In genomic region chr1:19311931-19312781, GRCh38 we compare ENCODE assay signal across 1 cellular context.
TF ChIP-seq lines count a peak whose summit lies in the region.

Gene AKR7A2 (minus strand): TSS chr1:19312144. CDS start chr1:19312124, 20 bp downstream.
Gene SLC66A1 (plus strand): TSS chr1:19312326. CDS start chr1:19317678, 5,352 bp downstream.

TF ChIP-seq in HepG2, 621 proteins besides CTCF, POLR2A, EP300 and RAD21 (continued from another document and continues in another):
- TF ChIP-seq E2F2 (CRISPR knock-in tag; IDR thresholded peaks at IDR 0.05; ENCODE audit: borderline replicate concordance), result no peak
- TF ChIP-seq DMTF1 (CRISPR knock-in tag; IDR thresholded peaks at IDR 0.05), result no peak
- TF ChIP-seq ZNF367 (CRISPR knock-in tag; IDR thresholded peaks at IDR 0.05; ENCODE audit: borderline replicate concordance), result peak; percentile 47; the same call in 1 of the 2 replicates
- TF ChIP-seq DPF2 (CRISPR knock-in tag; IDR thresholded peaks at IDR 0.05; ENCODE audit: borderline replicate concordance, low read depth), result 0 out of 2 replicates have a peak, but pooled peaks have one; percentile 49
- TF ChIP-seq ZFP36 (IDR thresholded peaks at IDR 0.05; ENCODE audit: borderline replicate concordance, low read depth, low read length, partially characterized antibody), result no peak
- TF ChIP-seq YEATS2 (CRISPR knock-in tag; IDR thresholded peaks at IDR 0.05; ENCODE audit: borderline replicate concordance), result peak; percentile 23; the same call in 1 of the 2 replicates
- no peak for TF ChIP-seq ATF7 (IDR thresholded peaks at IDR 0.05)
- no peak for TF ChIP-seq ATF7 (CRISPR knock-in tag; IDR thresholded peaks at IDR 0.05)
- TF ChIP-seq ATAD3A (CRISPR knock-in tag; IDR thresholded peaks at IDR 0.05), result no peak
- peak; percentile 27; the same call in 1 of the 2 replicates for TF ChIP-seq ELF1 (CRISPR knock-in tag; IDR thresholded peaks at IDR 0.05)
- no peak for TF ChIP-seq ZNF530 (CRISPR knock-in tag; IDR thresholded peaks at IDR 0.05; ENCODE audit: low read depth)
- no peak for TF ChIP-seq ZNF709 (CRISPR knock-in tag; IDR thresholded peaks at IDR 0.05)
- TF ChIP-seq MYNN (CRISPR knock-in tag; IDR thresholded peaks at IDR 0.05; ENCODE audit: low read depth), result no peak
- no peak for TF ChIP-seq ZNF552 (CRISPR knock-in tag; IDR thresholded peaks at IDR 0.05; ENCODE audit: borderline replicate concordance)
- peak; percentile 85 for TF ChIP-seq FOSL2 (CRISPR knock-in tag; IDR thresholded peaks at IDR 0.05)
- TF ChIP-seq LRRFIP1 (CRISPR knock-in tag; conservative IDR thresholded peaks at IDR 0.05), result no peak
- TF ChIP-seq FOXM1 (CRISPR knock-in tag; IDR thresholded peaks at IDR 0.05), result no peak
- TF ChIP-seq NFE2L2 (IDR thresholded peaks at IDR 0.05; ENCODE audit: low read length), result no peak
- TF ChIP-seq ZNF414 (CRISPR knock-in tag; IDR thresholded peaks at IDR 0.05), result 0 out of 2 replicates have a peak, but pooled peaks have one; percentile 34
- no peak for TF ChIP-seq SCMH1 (CRISPR knock-in tag; IDR thresholded peaks at IDR 0.05; ENCODE audit: borderline replicate concordance)
- TF ChIP-seq THYN1 (CRISPR knock-in tag; IDR thresholded peaks at IDR 0.05; ENCODE audit: borderline replicate concordance, low read depth), result no peak
- peak; percentile 66; the same call in 1 of the 2 replicates for TF ChIP-seq ZNF816 (CRISPR knock-in tag; IDR thresholded peaks at IDR 0.05; ENCODE audit: borderline replicate concordance)
- no peak for TF ChIP-seq SNRNP70 (IDR thresholded peaks at IDR 0.05; ENCODE audit: low read depth, low read length)
- 0 out of 2 replicates have a peak, but pooled peaks have one; percentile 26 for TF ChIP-seq KDM3A (CRISPR knock-in tag; IDR thresholded peaks at IDR 0.05; ENCODE audit: low read depth)
- peak; percentile 91 for TF ChIP-seq RBFOX2 (IDR thresholded peaks at IDR 0.05; ENCODE audit: low read depth, low read length)
- 0 out of 2 replicates have a peak, but pooled peaks have one; percentile 64 for TF ChIP-seq MYPOP (CRISPR knock-in tag; IDR thresholded peaks at IDR 0.05)
- TF ChIP-seq MYC (CRISPR knock-in tag; IDR thresholded peaks at IDR 0.05; ENCODE audit: borderline replicate concordance), result peak; percentile 55
- no peak for TF ChIP-seq ZNF782 (CRISPR knock-in tag; IDR thresholded peaks at IDR 0.05; ENCODE audit: borderline replicate concordance)
- TF ChIP-seq ARNT2 (CRISPR knock-in tag; IDR thresholded peaks at IDR 0.05; ENCODE audit: low read depth), result peak; percentile 95
- TF ChIP-seq ZNF839 (CRISPR knock-in tag; IDR thresholded peaks at IDR 0.05; ENCODE audit: borderline replicate concordance), result no peak
- no peak for TF ChIP-seq MAFK (conservative IDR thresholded peaks at IDR 0.05 in 1 of 2, IDR thresholded peaks at IDR 0.05 in 1 of 2; ENCODE audit: low read length in 2 of 2)
- peak; percentile 84 for TF ChIP-seq YY1 (IDR thresholded peaks at IDR 0.05; ENCODE audit: insufficient read depth, insufficient replicate concordance, low read depth, low read length)
- TF ChIP-seq ZMYM3 (CRISPR knock-in tag; IDR thresholded peaks at IDR 0.05), result no peak
- TF ChIP-seq TOPORS (CRISPR knock-in tag; IDR thresholded peaks at IDR 0.05), result no peak
- TF ChIP-seq GPN1 (CRISPR knock-in tag; IDR thresholded peaks at IDR 0.05; ENCODE audit: borderline replicate concordance), result no peak
- no peak for TF ChIP-seq ZBTB33 (CRISPR knock-in tag; IDR thresholded peaks at IDR 0.05)
- no peak for TF ChIP-seq PRMT3 (CRISPR knock-in tag; IDR thresholded peaks at IDR 0.05; ENCODE audit: borderline replicate concordance, low read depth)
- no peak; the same call in 1 of the 2 replicates for TF ChIP-seq TBX2 (CRISPR knock-in tag; IDR thresholded peaks at IDR 0.05; ENCODE audit: borderline replicate concordance)
- no peak for TF ChIP-seq HNF1A (IDR thresholded peaks at IDR 0.05; ENCODE audit: low read depth)
- no peak for TF ChIP-seq HNF1A (CRISPR knock-in tag; IDR thresholded peaks at IDR 0.05; ENCODE audit: borderline replicate concordance)
- TF ChIP-seq NCOA2 (CRISPR knock-in tag; IDR thresholded peaks at IDR 0.05), result peak; percentile 14; the same call in 1 of the 2 replicates
- TF ChIP-seq ATRX (CRISPR knock-in tag; IDR thresholded peaks at IDR 0.05; ENCODE audit: borderline replicate concordance), result no peak
- peak; percentile 81 for TF ChIP-seq ZNF605 (CRISPR knock-in tag; IDR thresholded peaks at IDR 0.05)
- TF ChIP-seq CREBL2 (CRISPR knock-in tag; IDR thresholded peaks at IDR 0.05; ENCODE audit: borderline replicate concordance), result peak; percentile 51; the same call in 1 of the 2 replicates
- no peak for TF ChIP-seq ZBTB7B (CRISPR knock-in tag; IDR thresholded peaks at IDR 0.05)
- TF ChIP-seq ZZZ3 (CRISPR knock-in tag; IDR thresholded peaks at IDR 0.05; ENCODE audit: borderline replicate concordance), result 0 out of 2 replicates have a peak, but pooled peaks have one; percentile 82
- TF ChIP-seq GLMP (CRISPR knock-in tag; IDR thresholded peaks at IDR 0.05; ENCODE audit: borderline replicate concordance), result no peak
- TF ChIP-seq NR3C1 (CRISPR knock-in tag; IDR thresholded peaks at IDR 0.05), result no peak
- TF ChIP-seq SMAD1 (CRISPR knock-in tag; IDR thresholded peaks at IDR 0.05; ENCODE audit: borderline replicate concordance, low read depth), result peak; percentile 87; the same call in 1 of the 2 replicates
